8 cellular contexts compared by ENCODE assay signal in genomic region chr9:133991211-133991921, GRCh38. TPM values are rescaled to one million over a fixed set of nuclear protein-coding genes. Genes with fewer than 3 reads are reported as not detected.
DNase-seq lines count a peak whose midpoint lies in the region; ATAC-seq and TF ChIP-seq lines count a peak whose summit lies in the region.

No MANE protein-coding gene starts in this region.

- intact Hi-C loops in left colon (cut with DNase I, micrococcal nuclease) (no loop called here), thyroid gland (cut with DNase I) (loop anchor here (5.0 kb wide), 1 partner anchor 59 kb away; no protein-coding TSS in a partner anchor)

- no peak for TF ChIP-seq CTCF in astrocyte of the cerebellum (IDR thresholded peaks at IDR 0.05; ENCODE audit: low read depth, low read length, missing control alignments)
- no peak for TF ChIP-seq CTCF in thyroid gland (IDR thresholded peaks at IDR 0.05)

- peak; percentile 10 for ATAC-seq in HG03439 (IDR thresholded peaks at IDR 0.05; ENCODE audit: unreplicated experiment)
- ATAC-seq in left colon: peak; percentile 32

- H3K27me3 ChIP-seq in thyroid gland: no peaks in the 10 kb centered on the region

- peak overlapping the region; percentile 69 for H3K4me3 ChIP-seq in astrocyte of the cerebellum (ENCODE audit: low read depth, low read length)
- H3K4me3 ChIP-seq in thyroid gland (replicated peaks in 1 of 3): peak overlapping the region in 2 of 3 donors; percentile 37 to 38

- no peak for TF ChIP-seq POLR2A in thyroid gland (IDR thresholded peaks at IDR 0.05)

- in situ Hi-C loops in astrocyte of the cerebellum (cut with HindIII; ENCODE audit: low sequenced_read_pairs): no loop called here

- no peaks in the 10 kb centered on the region for H3K36me3 ChIP-seq in thyroid gland

- H3K27ac ChIP-seq in thyroid gland: peak overlapping the region; percentile 12 to 61 (median 22)

- DNase-seq in SIG-M5 treated with dmso at 0.1 percent for 504 hours (lab: John Stamatoyannopoulos, UW; ENCODE audit: unreplicated experiment): peak; percentile 8
- DNase-seq in SIG-M5 (lab: John Stamatoyannopoulos, UW): no peak
- no peak for DNase-seq in astrocyte of the cerebellum (ENCODE audit: low read depth)
- peak in 1 of 2 donors; percentile 49 for DNase-seq in left colon
- peak in 1 of 2 donors; percentile 39 for DNase-seq in thyroid gland
- no peak for DNase-seq in SHP77 treated with DMSO at 0.1 percent for 48 hours (lab: John Stamatoyannopoulos, UW)
- DNase-seq in NCI-H187 (lab: John Stamatoyannopoulos, UW): no peak

- 0% methylated on average over 12 of the region's 82 CpGs; no CpG with 5 or more reads in 1 of the 2 donors for WGBS in thyroid gland, 2 donors

- peaks cover 26 to 37% of the 10 kb centered on the region in 2 donors for H3K4me1 ChIP-seq in thyroid gland

- no peaks in the 10 kb centered on the region for H3K9me3 ChIP-seq in thyroid gland

RNA-seq across cellular contexts. Expression of gene VAV2, which starts 0.8 kb away (rescaled TPM):
- 10 to 100 TPM; 29.6 to 43.2 TPM for total RNA-seq in left colon
- 10 to 100 TPM; 15.0 to 25.7 (median 20.5) TPM for total RNA-seq in thyroid gland

RNA-seq across cellular contexts. Expression of gene BRD3OS, which starts 33.9 kb away (rescaled TPM):
- 1 to 10 TPM; 2.9 to 6.4 TPM for total RNA-seq in left colon
- 10 to 100 TPM; 26.4 to 29.3 (median 27.2) TPM for total RNA-seq in thyroid gland
